12 cellular contexts compared by ENCODE assay signal in genomic region chr1:27372808-27373690, GRCh38. TPM values are rescaled to one million over a fixed set of nuclear protein-coding genes. Genes with fewer than 3 reads are reported as not detected.
DNase-seq lines count a peak whose midpoint lies in the region; ATAC-seq and TF ChIP-seq lines count a peak whose summit lies in the region.
"Had no signal": no experiment of that assay in that cellular context is flagged by ENCODE, and none has a peak within 500 bp of the region (broad histone marks: within the 10 kb centered on the region; RNA-seq: fewer than 3 reads in every experiment).

No MANE protein-coding gene starts in this region.

- peak; percentile 44; the same call in 1 of the 2 replicates for ATAC-seq in IMR-90 (ENCODE audit: low read depth)
- ATAC-seq in activated T-cell treated with anti-CD3 and anti-CD28 coated beads, Interleukin-2, amount 50 U/mL, for 72 hours (replicated peaks in 1 of 2), result no peak

- H3K36me3 Mint-ChIP-seq in endothelial cell (ENCODE audit: low read depth, unreplicated experiment) (no peaks in the 10 kb centered on the region), neural progenitor cell (no peaks in the 10 kb centered on the region)
- no peaks in the 10 kb centered on the region for H3K36me3 Mint-ChIP-seq in activated T-cell treated with anti-CD3 and anti-CD28 coated beads, Interleukin-2, amount 50 U/mL, for 72 hours (ENCODE audit: insufficient read depth in 2 of 2)

- peak; percentile 30; the same call in 1 of the 2 replicates for TF ChIP-seq RAD21 in IMR-90 (IDR thresholded peaks at IDR 0.05; ENCODE audit: low read length)

- peak overlapping the region; percentile 65 for H2AK9ac ChIP-seq in IMR-90 (replicated peaks; ENCODE audit: low read depth, low read length, poor library complexity)

- H3K4me3 ChIP-seq in DOHH2 (ENCODE audit: low read length), result no peak overlapping the region
- no peak overlapping the region for H3K4me3 ChIP-seq in IMR-90 (ENCODE audit: insufficient read depth, low read depth, low read length)
- no peak overlapping the region for H3K4me3 ChIP-seq in neural progenitor cell
- H3K4me3 ChIP-seq in testis, result no peak overlapping the region
- H3K4me3 ChIP-seq: esophagus squamous epithelium had no signal

- in situ Hi-C loops in IMR-90 (cut with MboI; ENCODE audit: low sequenced_read_pairs), result no loop called here

- no peak overlapping the region for H2BK5ac ChIP-seq in IMR-90 (ENCODE audit: low read depth, low read length, poor library complexity, severe bottlenecking)

- no peaks in the 10 kb centered on the region for H3K79me1 ChIP-seq in IMR-90 (ENCODE audit: low read depth in 1 of 2, low read length in 2 of 2)

- H3K27me3 ChIP-seq in DOHH2 (ENCODE audit: control insufficient read depth, low read length) (no peaks in the 10 kb centered on the region), IMR-90 (ENCODE audit: control insufficient read depth, insufficient read depth, low read length) (peaks cover 12% of the 10 kb centered on the region), neural progenitor cell (no peaks in the 10 kb centered on the region), testis (no peaks in the 10 kb centered on the region)
- H3K27me3 ChIP-seq: esophagus squamous epithelium had no signal

- no peak for TF ChIP-seq POLR2A in IMR-90 (IDR thresholded peaks at IDR 0.05; ENCODE audit: low read depth, low read length)
- TF ChIP-seq POLR2A in testis (IDR thresholded peaks at IDR 0.05), result no peak

- H4K91ac ChIP-seq in IMR-90 (ENCODE audit: insufficient read depth, low read depth, low read length), result no peak overlapping the region

- no peak overlapping the region for H2BK20ac ChIP-seq in IMR-90 (ENCODE audit: low read depth, low read length)

- H3K27me3 Mint-ChIP-seq in endothelial cell (ENCODE audit: unreplicated experiment), result peaks cover 6% of the 10 kb centered on the region
- peaks cover 11% of the 10 kb centered on the region for H3K27me3 Mint-ChIP-seq in neural progenitor cell (ENCODE audit: insufficient read depth, low read depth)
- no peaks in the 10 kb centered on the region for H3K27me3 Mint-ChIP-seq in activated T-cell treated with anti-CD3 and anti-CD28 coated beads, Interleukin-2, amount 50 U/mL, for 72 hours (ENCODE audit: low read depth)

- no peaks in the 10 kb centered on the region for H3K79me2 ChIP-seq in DOHH2 (ENCODE audit: control insufficient read depth, low read length)
- no peaks in the 10 kb centered on the region for H3K79me2 ChIP-seq in neural progenitor cell (ENCODE audit: low read depth)

- WGBS in IMR-90 (ENCODE audit: extremely low coverage in 2 of 2, insufficient read length in 1 of 2), 2 experiments, result 75% methylated on average over 2 of the region's 11 CpGs; no CpG with 5 or more reads in 1 of the 2 experiments
- WGBS in testis, 2 donors, result 88 to 90% methylated on average over 8 to 11 of the region's 11 CpGs

- H3K9me3 Mint-ChIP-seq in endothelial cell (ENCODE audit: unreplicated experiment), result no peaks in the 10 kb centered on the region
- H3K9me3 Mint-ChIP-seq in neural progenitor cell, result no peaks in the 10 kb centered on the region
- H3K9me3 Mint-ChIP-seq in activated T-cell treated with anti-CD3 and anti-CD28 coated beads, Interleukin-2, amount 50 U/mL, for 72 hours, result no peaks in the 10 kb centered on the region

- no peaks in the 10 kb centered on the region for H4K20me1 ChIP-seq in DOHH2 (ENCODE audit: control insufficient read depth, insufficient read depth, low read depth, low read length)
- no peaks in the 10 kb centered on the region for H4K20me1 ChIP-seq in IMR-90 (ENCODE audit: insufficient read depth, low read length)
- H4K20me1 ChIP-seq in neural progenitor cell (ENCODE audit: low read depth), result no peaks in the 10 kb centered on the region

- no peak overlapping the region for H2AK5ac ChIP-seq in IMR-90 (ENCODE audit: low read depth, low read length)

- H4K8ac ChIP-seq in IMR-90 (ENCODE audit: low read depth in 2 of 2, low read length in 2 of 2), result no peak overlapping the region

- H3K14ac ChIP-seq in IMR-90 (replicated peaks; ENCODE audit: low read depth, low read length), result no peak overlapping the region

- H3K27ac Mint-ChIP-seq in endothelial cell (ENCODE audit: unreplicated experiment) (no peak overlapping the region), neural progenitor cell (no peak overlapping the region)
- H3K27ac Mint-ChIP-seq in activated T-cell treated with anti-CD3 and anti-CD28 coated beads, Interleukin-2, amount 50 U/mL, for 72 hours, result no peak overlapping the region

- no peak overlapping the region; the same call in 1 of the 2 replicates for H3K4ac ChIP-seq in IMR-90 (ENCODE audit: low read depth, low read length)

- H3K4me2 ChIP-seq in DOHH2 (ENCODE audit: low read length), result no peak overlapping the region
- no peak overlapping the region for H3K4me2 ChIP-seq in IMR-90 (ENCODE audit: low read depth, low read length)
- H3K4me2 ChIP-seq in neural progenitor cell, result no peak overlapping the region

- intact Hi-C loops in IMR-90 (cut with micrococcal nuclease), result no loop called here
- intact Hi-C loops in testis (cut with DNase I; ENCODE audit: low total_unique reads), result no loop called here

- no peak overlapping the region for H3K56ac ChIP-seq in IMR-90 (ENCODE audit: extremely low read depth, insufficient read depth, low read length)

- H2BK120ac ChIP-seq in IMR-90 (ENCODE audit: low read depth, low read length), result no peak overlapping the region

- no peak overlapping the region for H3K23ac ChIP-seq in IMR-90 (ENCODE audit: low read depth, low read length)

- H3K36me3 ChIP-seq in DOHH2 (ENCODE audit: control insufficient read depth, low read length), result no peaks in the 10 kb centered on the region
- H3K36me3 ChIP-seq in IMR-90 (ENCODE audit: control insufficient read depth, insufficient read depth, low read length), result no peaks in the 10 kb centered on the region
- no peaks in the 10 kb centered on the region for H3K36me3 ChIP-seq in neural progenitor cell
- no peaks in the 10 kb centered on the region for H3K36me3 ChIP-seq in testis (ENCODE audit: low read depth, missing control alignments)
- H3K36me3 ChIP-seq: esophagus squamous epithelium had no signal

- dilution Hi-C loops in IMR-90 (cut with HindIII; ENCODE audit: low sequenced_read_pairs, unreplicated experiment), result no loop called here

- CTCF ChIA-PET in IMR-90 (lab: Yijun Ruan, JAX), result no interaction called here

- no peaks in the 10 kb centered on the region for H3K9me2 ChIP-seq in DOHH2 (replicated peaks; ENCODE audit: control insufficient read depth, low read length)

- H3K4me1 ChIP-seq in DOHH2 (ENCODE audit: control insufficient read depth, low read length) (peaks cover 13% of the 10 kb centered on the region), IMR-90 (ENCODE audit: control insufficient read depth, insufficient read depth, low read length) (no peaks in the 10 kb centered on the region), neural progenitor cell (no peaks in the 10 kb centered on the region), testis (no peaks in the 10 kb centered on the region)

- no peak overlapping the region for H3K9ac ChIP-seq in IMR-90 (ENCODE audit: low read depth, low read length)
- H3K9ac ChIP-seq in neural progenitor cell, result no peak overlapping the region

- no peak overlapping the region for H3K18ac ChIP-seq in IMR-90 (ENCODE audit: low read depth, low read length)

- H3K4me3 Mint-ChIP-seq in endothelial cell (ENCODE audit: unreplicated experiment) (no peak overlapping the region), neural progenitor cell (no peak overlapping the region)
- H3K4me3 Mint-ChIP-seq in activated T-cell treated with anti-CD3 and anti-CD28 coated beads, Interleukin-2, amount 50 U/mL, for 72 hours, result no peak overlapping the region

- peaks cover 33% of the 10 kb centered on the region for H3K4me1 Mint-ChIP-seq in endothelial cell (ENCODE audit: unreplicated experiment)
- peaks cover 10% of the 10 kb centered on the region for H3K4me1 Mint-ChIP-seq in neural progenitor cell
- peaks cover 14% of the 10 kb centered on the region for H3K4me1 Mint-ChIP-seq in activated T-cell treated with anti-CD3 and anti-CD28 coated beads, Interleukin-2, amount 50 U/mL, for 72 hours (ENCODE audit: low read depth)

- POLR2A ChIA-PET in IMR-90 (lab: Charles Lee; ENCODE audit: unreplicated experiment), result no interaction called here

- TF ChIP-seq CTCF in DOHH2 (IDR thresholded peaks at IDR 0.05; ENCODE audit: low read depth, low read length, poor library complexity, severe bottlenecking), result peak; percentile 19
- TF ChIP-seq CTCF in IMR-90 (conservative IDR thresholded peaks at IDR 0.05; ENCODE audit: low read depth, low read length), result peak; percentile 38; the same call in 1 of the 2 replicates
- peak; percentile 63 for TF ChIP-seq CTCF in endothelial cell (IDR thresholded peaks at IDR 0.05; ENCODE audit: unreplicated experiment)
- peak; percentile 52 for TF ChIP-seq CTCF in neural progenitor cell (IDR thresholded peaks at IDR 0.05)
- TF ChIP-seq CTCF in testis (IDR thresholded peaks at IDR 0.05), result no peak

- H2AFZ ChIP-seq in IMR-90 (replicated peaks; ENCODE audit: low read length, poor library complexity), result peak overlapping the region; percentile 32
- no peak overlapping the region for H2AFZ ChIP-seq in neural progenitor cell (replicated peaks)

- H3K9me3 ChIP-seq in DOHH2 (ENCODE audit: control insufficient read depth, insufficient read depth, low read length) (no peaks in the 10 kb centered on the region), IMR-90 (ENCODE audit: control insufficient read depth, insufficient read depth, low read length) (no peaks in the 10 kb centered on the region), neural progenitor cell (ENCODE audit: low read depth) (no peaks in the 10 kb centered on the region), testis (no peaks in the 10 kb centered on the region)
- H3K9me3 ChIP-seq: esophagus squamous epithelium had no signal

- no TSS peak for BruUV-seq in IMR-90 (replicated peaks; lab: Mats Ljungman, UMichigan)

- no peak overlapping the region for H3K27ac ChIP-seq in DOHH2 (ENCODE audit: low read depth, low read length)
- no peak overlapping the region for H3K27ac ChIP-seq in IMR-90 (ENCODE audit: insufficient read depth, low read length)
- H3K27ac ChIP-seq in neural progenitor cell, result no peak overlapping the region
- no peak overlapping the region for H3K27ac ChIP-seq in testis

- no peaks in the 10 kb centered on the region for H3K9me1 ChIP-seq in IMR-90 (ENCODE audit: insufficient read depth, low read length)

- no peak overlapping the region for H4K5ac ChIP-seq in IMR-90 (ENCODE audit: low read depth, low read length)

- no peak for DNase-seq in IMR-90
- DNase-seq in endothelial cell (ENCODE audit: low spot score), result no peak
- DNase-seq in neural progenitor cell (ENCODE audit: low spot score), result peak; percentile 50
- no peak for DNase-seq in activated T-cell treated with anti-CD3 and anti-CD28 coated beads, Interleukin-2, amount 50 U/mL, for 72 hours
- no peak for DNase-seq in testis
- no peak for DNase-seq in SHP77 (lab: John Stamatoyannopoulos, UW)
- DNase-seq in NCI-H2107 treated with DMSO at 0.1 percent for 48 hours (lab: John Stamatoyannopoulos, UW; ENCODE audit: unreplicated experiment), result no peak
- DNase-seq: esophagus squamous epithelium; mesenchymal stem cell; stimulated activated naive CD4-positive, alpha-beta T cell treated with Interleukin-2 at 50 U/mL for 16 hours had no signal

- H2BK15ac ChIP-seq in IMR-90 (ENCODE audit: low read depth, low read length), result no peak overlapping the region

- H3F3A ChIP-seq in DOHH2 (ENCODE audit: control insufficient read depth, insufficient read depth), result no peaks in the 10 kb centered on the region; the same call in 1 of the 2 replicates
- peaks cover 1% of the 10 kb centered on the region for H3F3A ChIP-seq in neural progenitor cell (ENCODE audit: low read depth)

RNA-seq across cellular contexts. Expression of gene FCN3, which starts 1.6 kb away (rescaled TPM):
- total RNA-seq in IMR-90 (2012; rRNA removed), result not detected in 2 replicates
- not detected in 2 replicates for polyA plus RNA-seq in IMR-90 (2012; rRNA removed)
- polyA plus RNA-seq in IMR-90 (2012; cell fraction: cytosol; rRNA removed), result not detected in 2 replicates
- not detected in 2 replicates for polyA plus RNA-seq in IMR-90 (2012; cell fraction: nucleus; rRNA removed; ENCODE audit: low replicate concordance)
- 132 TPM for total RNA-seq in endothelial cell (ENCODE audit: unreplicated experiment)
- total RNA-seq in neural progenitor cell (ENCODE audit: low replicate concordance), result not detected in 2 replicates
- total RNA-seq in activated T-cell treated with anti-CD3 and anti-CD28 coated beads, Interleukin-2, amount 50 U/mL, for 72 hours, result not detected
- 1 to 10 TPM; 3.6 to 6.9 TPM for total RNA-seq in testis
- 0.54 TPM for polyA plus RNA-seq in testis (ENCODE audit: insufficient read depth, low read depth, low replicate concordance)
- total RNA-seq: activated CD8-positive, alpha-beta memory T cell treated with anti-CD3 and anti-CD28 coated beads for 36 hours had no signal

RNA-seq across cellular contexts. Expression of gene MAP3K6, which starts 6.3 kb away (rescaled TPM):
- total RNA-seq in IMR-90 (2012; rRNA removed), result 4.8 and 5.3 TPM in 2 replicates
- polyA plus RNA-seq in IMR-90 (2012; rRNA removed), result 15.9 and 17.3 TPM in 2 replicates
- polyA plus RNA-seq in IMR-90 (2012; cell fraction: cytosol; rRNA removed), result 6.7 and 10.6 TPM in 2 replicates
- 53.8 and 151 TPM in 2 replicates for polyA plus RNA-seq in IMR-90 (2012; cell fraction: nucleus; rRNA removed; ENCODE audit: low replicate concordance)
- 35.7 TPM for total RNA-seq in endothelial cell (ENCODE audit: unreplicated experiment)
- 1.9 and 11.7 TPM in 2 replicates for total RNA-seq in neural progenitor cell (ENCODE audit: low replicate concordance)
- 10 to 100 TPM in 1 of 2 donors, 1 to 10 TPM in 1; 8.3 to 10.4 TPM for total RNA-seq in activated T-cell treated with anti-CD3 and anti-CD28 coated beads, Interleukin-2, amount 50 U/mL, for 72 hours
- total RNA-seq in testis, result 10 to 100 TPM; 18.8 to 31.7 TPM
- polyA plus RNA-seq in testis (ENCODE audit: insufficient read depth, low read depth, low replicate concordance), result 18.4 TPM

RNA-seq across cellular contexts. Expression of gene CD164L2, which starts 10.1 kb away (rescaled TPM):
- total RNA-seq in IMR-90 (2012; rRNA removed) (not detected in 2 replicates), endothelial cell (ENCODE audit: unreplicated experiment) (0.72 TPM), neural progenitor cell (ENCODE audit: low replicate concordance) (1.5 and 1.6 TPM in 2 replicates), testis (1 to 10 TPM in 1 of 2 donors, under 1 TPM in 1; 0.24 to 1.5 TPM)
- polyA plus RNA-seq in IMR-90 (2012; rRNA removed) (not detected in 2 replicates), testis (ENCODE audit: insufficient read depth, low read depth, low replicate concordance) (0.76 TPM)
- polyA plus RNA-seq in IMR-90 (2012; cell fraction: cytosol; rRNA removed), result not detected in 2 replicates
- 0.04 TPM in 1 of 2 replicates, not detected in the other for polyA plus RNA-seq in IMR-90 (2012; cell fraction: nucleus; rRNA removed; ENCODE audit: low replicate concordance)
- total RNA-seq in activated T-cell treated with anti-CD3 and anti-CD28 coated beads, Interleukin-2, amount 50 U/mL, for 72 hours, result not detected
- total RNA-seq: activated CD8-positive, alpha-beta memory T cell treated with anti-CD3 and anti-CD28 coated beads for 36 hours had no signal

RNA-seq across cellular contexts. Expression of gene GPR3, which starts 19.4 kb away (rescaled TPM):
- total RNA-seq in IMR-90 (2012; rRNA removed) (0.72 and 0.83 TPM in 2 replicates), endothelial cell (ENCODE audit: unreplicated experiment) (2.4 TPM), neural progenitor cell (ENCODE audit: low replicate concordance) (3.0 and 3.1 TPM in 2 replicates), testis (under 1 TPM; 0.12 to 0.47 TPM)
- polyA plus RNA-seq in IMR-90 (2012; rRNA removed) (4.8 and 5.4 TPM in 2 replicates), testis (ENCODE audit: insufficient read depth, low read depth, low replicate concordance) (0.20 TPM)
- 3.3 and 6.1 TPM in 2 replicates for polyA plus RNA-seq in IMR-90 (2012; cell fraction: cytosol; rRNA removed)
- polyA plus RNA-seq in IMR-90 (2012; cell fraction: nucleus; rRNA removed; ENCODE audit: low replicate concordance), result 5.4 and 6.0 TPM in 2 replicates
- under 1 TPM; 0.81 to 0.91 TPM for total RNA-seq in activated T-cell treated with anti-CD3 and anti-CD28 coated beads, Interleukin-2, amount 50 U/mL, for 72 hours

RNA-seq across cellular contexts. Expression of gene SYTL1, which starts 31.2 kb away (rescaled TPM):
- 0.18 and 0.28 TPM in 2 replicates for total RNA-seq in IMR-90 (2012; rRNA removed)
- polyA plus RNA-seq in IMR-90 (2012; rRNA removed), result 1.0 and 1.3 TPM in 2 replicates
- polyA plus RNA-seq in IMR-90 (2012; cell fraction: cytosol; rRNA removed), result 0.24 and 1.0 TPM in 2 replicates
- polyA plus RNA-seq in IMR-90 (2012; cell fraction: nucleus; rRNA removed; ENCODE audit: low replicate concordance), result 9.3 and 16.4 TPM in 2 replicates
- total RNA-seq in endothelial cell (ENCODE audit: unreplicated experiment), result 1.3 TPM
- 5.7 and 7.9 TPM in 2 replicates for total RNA-seq in neural progenitor cell (ENCODE audit: low replicate concordance)
- 10 to 100 TPM; 73.1 to 89.9 TPM for total RNA-seq in activated T-cell treated with anti-CD3 and anti-CD28 coated beads, Interleukin-2, amount 50 U/mL, for 72 hours
- total RNA-seq in testis, result 1 to 10 TPM; 2.3 to 5.4 TPM
- polyA plus RNA-seq in testis (ENCODE audit: insufficient read depth, low read depth, low replicate concordance), result 6.0 TPM

Comparison
In these comparisons a context has a peak if more than half of its experiments do, and no peak if none do; other contexts are left out.
1. CTCF ChIP-seq: peak in DOHH2 (single experiment), IMR-90 (single experiment), endothelial cell (single experiment) and neural progenitor cell (single experiment); none in testis (0 of 3).
2. RNA of gene FCN3, which starts 1.6 kb away (total RNA-seq): 132 TPM in endothelial cell (single experiment); 3.6 to 6.9 TPM in testis, not detected in IMR-90, not detected in neural progenitor cell and not detected in activated T-cell treated with anti-CD3 and anti-CD28 coated beads, Interleukin-2, amount 50 U/mL, for 72 hours; every median in the first group is over 10 times any median in the second.